Comparison of ENCODE assay signal across 10 cellular contexts in the genomic region with DNA sequence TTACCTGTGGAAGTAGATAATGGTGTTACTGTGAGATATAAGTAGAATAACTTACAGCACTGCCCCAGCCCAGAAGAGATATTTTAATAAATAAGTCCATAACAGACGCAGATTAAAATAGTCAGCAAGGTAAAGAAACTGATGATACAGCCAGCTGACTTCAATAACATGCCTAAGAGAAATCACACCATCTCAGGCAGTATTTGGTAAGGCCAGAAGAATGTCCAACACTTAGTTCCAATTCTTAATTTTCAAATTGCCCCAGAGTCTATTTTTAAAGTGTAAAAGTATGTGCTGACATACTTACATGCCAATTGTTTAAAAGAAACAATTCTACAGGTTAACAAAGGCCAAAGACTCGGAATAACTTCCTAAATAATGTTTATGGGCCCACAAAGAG. TPM values are rescaled to one million over a fixed set of nuclear protein-coding genes. Genes with fewer than 3 reads are reported as not detected.
DNase-seq lines count a peak whose midpoint lies in the region; ATAC-seq and TF ChIP-seq lines count a peak whose summit lies in the region.
"Had no signal": no experiment of that assay in that cellular context is flagged by ENCODE, and none has a peak within 500 bp of the region (broad histone marks: within the 10 kb centered on the region; RNA-seq: fewer than 3 reads in every experiment).

No MANE protein-coding gene starts in this region.

- no peaks in the 10 kb centered on the region for H3K9me3 Mint-ChIP-seq in type B pancreatic cell

- no peak overlapping the region for H3K23ac ChIP-seq in mesenchymal stem cell (ENCODE audit: low read length in 2 of 2)

- intact Hi-C loops in Right ventricle myocardium inferior (cut with DNase I), result loop anchor here (5.0 kb wide), 1 partner anchor 78 kb away; no protein-coding TSS in a partner anchor

- H3K36me3 ChIP-seq in cardiac muscle cell (no peaks in the 10 kb centered on the region), mesenchymal stem cell (ENCODE audit: control insufficient read depth in 1 of 2, insufficient read depth in 2 of 2, low read depth in 1 of 2, low read length in 2 of 2) (peaks cover 0 to 4% of the 10 kb centered on the region in 2 experiments)

- H3K4me1 ChIP-seq in cardiac muscle cell (ENCODE audit: low read depth), result peaks cover 22% of the 10 kb centered on the region
- H3K4me1 ChIP-seq in mesenchymal stem cell (ENCODE audit: control insufficient read depth, insufficient read depth, low read depth, low read length), result no peaks in the 10 kb centered on the region

- peaks cover 3% of the 10 kb centered on the region for H3K79me1 ChIP-seq in mesenchymal stem cell (replicated peaks; ENCODE audit: low read length, poor library complexity, severe bottlenecking)

- H3K14ac ChIP-seq in mesenchymal stem cell (ENCODE audit: low read length in 2 of 2), result no peak overlapping the region

- H2BK120ac ChIP-seq in mesenchymal stem cell (ENCODE audit: low read depth, low read length), result no peak overlapping the region

- H3K27me3 ChIP-seq in cardiac muscle cell (no peaks in the 10 kb centered on the region), mesenchymal stem cell (ENCODE audit: control insufficient read depth in 1 of 2, insufficient read depth in 1 of 2, low read length in 2 of 2) (no peaks in the 10 kb centered on the region)

- peaks cover 4% of the 10 kb centered on the region for H3K36me3 Mint-ChIP-seq in type B pancreatic cell

- WGBS in mesenchymal stem cell, result 100% methylated on average over 1 of the region's 2 CpGs

- no peak overlapping the region for H2BK12ac ChIP-seq in mesenchymal stem cell (ENCODE audit: low read length in 2 of 2)

- peak overlapping the region; percentile 94 for H3K27ac Mint-ChIP-seq in type B pancreatic cell

- no peak overlapping the region for H2BK5ac ChIP-seq in mesenchymal stem cell (ENCODE audit: low read depth, low read length, poor library complexity, severe bottlenecking)

- no peak overlapping the region for H2BK15ac ChIP-seq in mesenchymal stem cell (ENCODE audit: low read depth, poor library complexity, severe bottlenecking)

- H3K27ac ChIP-seq in cardiac muscle cell (no peak overlapping the region), mesenchymal stem cell (ENCODE audit: low read length, poor library complexity, severe bottlenecking) (peak overlapping the region; percentile 33)

- H3K4me1 Mint-ChIP-seq in type B pancreatic cell (ENCODE audit: unreplicated experiment), result peaks cover 29% of the 10 kb centered on the region

- H2AK5ac ChIP-seq in mesenchymal stem cell (ENCODE audit: low read length, severe bottlenecking), result peak overlapping the region; percentile 77

- ATAC-seq in Right ventricle myocardium inferior, result no peak
- ATAC-seq in GM21447 (IDR thresholded peaks at IDR 0.05; ENCODE audit: unreplicated experiment), result no peak
- no peak for ATAC-seq in HG02763 (IDR thresholded peaks at IDR 0.05; ENCODE audit: unreplicated experiment)
- ATAC-seq: left lobe of liver had no signal

- DNase-seq in cardiac muscle cell (ENCODE audit: low read depth in 1 of 2, low spot score in 1 of 2) (peak in 1 of 2 donors; percentile 19), Right ventricle myocardium inferior (ENCODE audit: missing footprints) (no peak), astrocyte of the spinal cord (ENCODE audit: low read depth, low spot score) (peak; percentile 36), mesenchymal stem cell (no peak), type B pancreatic cell (ENCODE audit: extremely low spot score, unreplicated experiment) (no peak), cerebellar nuclear complex (lab: John Stamatoyannopoulos, UW) (no peak)
- DNase-seq: activated naive CD4-positive, alpha-beta T cell had no signal

- in situ Hi-C loops in astrocyte of the spinal cord (cut with HindIII; ENCODE audit: low sequenced_read_pairs), result no loop called here

- peaks cover 26% of the 10 kb centered on the region for H3K27me3 Mint-ChIP-seq in type B pancreatic cell

- peak overlapping the region; percentile 95 for H3K9ac ChIP-seq in mesenchymal stem cell (ENCODE audit: low read length)

- H3K4me3 Mint-ChIP-seq in type B pancreatic cell, result peak overlapping the region; percentile 92

- no peak overlapping the region for H2AFZ ChIP-seq in mesenchymal stem cell (ENCODE audit: low read depth, low read length)

- no peak overlapping the region for H3K18ac ChIP-seq in mesenchymal stem cell (ENCODE audit: low read depth in 1 of 2, low read length in 2 of 2)

- H3K4ac ChIP-seq in mesenchymal stem cell (ENCODE audit: low read depth in 1 of 2, low read length in 2 of 2), result no peak overlapping the region

- peak overlapping the region; percentile 64 for H3K4me2 ChIP-seq in mesenchymal stem cell (ENCODE audit: low read length, poor library complexity, severe bottlenecking)

- H3K4me3 ChIP-seq in cardiac muscle cell, result peak overlapping the region; percentile 77
- H3K4me3 ChIP-seq in astrocyte of the spinal cord (ENCODE audit: low read depth, low read length), result peak overlapping the region; percentile 82
- H3K4me3 ChIP-seq in mesenchymal stem cell (ENCODE audit: insufficient read depth in 1 of 2, low read depth in 1 of 2, low read length in 2 of 2), result peak overlapping the region in 1 of 2 experiments; percentile 90

- no peaks in the 10 kb centered on the region for H3K9me3 ChIP-seq in cardiac muscle cell (ENCODE audit: low read depth)
- H3K9me3 ChIP-seq in mesenchymal stem cell (ENCODE audit: control insufficient read depth, low read length), result no peaks in the 10 kb centered on the region

- H4K8ac ChIP-seq in mesenchymal stem cell (ENCODE audit: low read length), result no peak overlapping the region

- H4K91ac ChIP-seq in mesenchymal stem cell (ENCODE audit: low read length), result no peak overlapping the region

- TF ChIP-seq CTCF in cardiac muscle cell (IDR thresholded peaks at IDR 0.05; ENCODE audit: low read depth, low read length), result no peak
- no peak for TF ChIP-seq CTCF in astrocyte of the spinal cord (IDR thresholded peaks at IDR 0.05; ENCODE audit: low read depth, low read length)
- TF ChIP-seq CTCF in type B pancreatic cell (conservative IDR thresholded peaks at IDR 0.05), result no peak

RNA-seq across cellular contexts. Expression of gene GNB4, which starts 1.6 kb away (rescaled TPM):
- total RNA-seq in cardiac muscle cell, result 19.9 and 26.7 TPM in 2 replicates
- 18.4 and 29.6 TPM in 2 replicates for polyA plus RNA-seq in cardiac muscle cell
- total RNA-seq in Right ventricle myocardium inferior, result 15.8 TPM
- polyA plus RNA-seq in mesenchymal stem cell (2013, experiment 1 of 2), result 37.2 TPM
- polyA plus RNA-seq in mesenchymal stem cell (2013, experiment 2 of 2), result 38.8 TPM
- total RNA-seq in type B pancreatic cell (ENCODE audit: low replicate concordance), result 11.9 and 26.8 TPM in 2 replicates
